ENCODE assay signal across 8 cellular contexts in the genomic region with DNA sequence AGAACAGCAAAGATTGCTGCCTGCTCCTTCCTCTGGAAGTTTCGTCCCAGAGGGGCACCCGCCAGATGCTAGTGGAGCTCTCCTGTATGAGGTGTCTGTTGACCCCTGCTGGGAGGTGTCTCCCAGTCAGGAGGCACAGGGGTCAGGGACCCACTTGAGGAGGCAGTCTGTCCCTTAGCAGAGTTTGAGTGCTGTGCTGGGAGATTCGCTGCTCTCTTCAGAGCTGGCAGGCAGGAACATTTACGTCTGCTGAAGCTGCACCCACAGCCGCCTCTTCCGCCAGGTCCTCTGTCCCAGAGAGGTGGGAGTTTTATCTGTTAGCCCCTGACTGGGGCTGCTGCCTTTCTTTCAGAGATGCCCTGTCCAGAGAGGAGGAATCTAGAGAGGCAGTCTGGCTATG.
DNase-seq lines count a peak whose midpoint lies in the region; ATAC-seq and TF ChIP-seq lines count a peak whose summit lies in the region.
"Not testable (repeated sequence)": the region's sequence is repeated elsewhere in the genome, so short reads cannot be mapped to it uniquely, and the experiment has no call there.

No MANE protein-coding gene starts in this region.

- TF ChIP-seq EP300 in sigmoid colon (IDR thresholded peaks at IDR 0.05): not testable (repeated sequence)

- H3K27me3 ChIP-seq in CD8-positive, alpha-beta memory T cell (ENCODE audit: insufficient read depth, low read length, poor library complexity, severe bottlenecking); naive thymus-derived CD4-positive, alpha-beta T cell (ENCODE audit: control insufficient read depth in 2 of 2, insufficient read depth in 2 of 2, low read length in 2 of 2); sigmoid colon; tibial artery: not testable (repeated sequence)

- 94 to 98% methylated on average over 6 of the region's 6 CpGs for WGBS in sigmoid colon, 2 donors

- H3K27ac ChIP-seq in CD8-positive, alpha-beta memory T cell (ENCODE audit: low read depth, low read length); naive thymus-derived CD4-positive, alpha-beta T cell (ENCODE audit: low read depth, low read length): not testable (repeated sequence)
- peak overlapping the region; percentile 18 to 79 (median 50) for H3K27ac ChIP-seq in sigmoid colon
- H3K27ac ChIP-seq in tibial artery: peak overlapping the region; percentile 2 to 87

- not testable (repeated sequence) for H3K36me3 ChIP-seq in CD8-positive, alpha-beta memory T cell (ENCODE audit: insufficient read depth, low read length); sigmoid colon; tibial artery
- peaks cover 0 to 24% (median 3%) of the 10 kb centered on the region in 3 experiments for H3K36me3 ChIP-seq in naive thymus-derived CD4-positive, alpha-beta T cell (ENCODE audit: control insufficient read depth in 2 of 3, insufficient read depth in 3 of 3, low read length in 3 of 3)

- peaks cover 22 to 84% (median 36%) of the 10 kb centered on the region in 3 donors for H3K36me3 Mint-ChIP-seq in CD8-positive, alpha-beta memory T cell
- H3K36me3 Mint-ChIP-seq in activated B cell treated with CpG ODN at 0.5 μM for 24 hours (ENCODE audit: low read depth) (peaks cover 69% of the 10 kb centered on the region), endothelial cell (ENCODE audit: low read depth, unreplicated experiment) (peaks cover 12% of the 10 kb centered on the region)
- H3K36me3 Mint-ChIP-seq in activated T-cell treated with anti-CD3 and anti-CD28 coated beads, Interleukin-2, amount 50 U/mL, for 72 hours (ENCODE audit: insufficient read depth in 2 of 2): peaks cover 17 to 47% of the 10 kb centered on the region in 2 donors
- peaks cover 69% of the 10 kb centered on the region for H3K36me3 Mint-ChIP-seq in activated naive CD8-positive, alpha-beta T cell treated with anti-CD3 and anti-CD28 coated beads, Interleukin-2, amount 10 ng/mL, durations not matched to agents 7 days and 5 days
- peaks cover 29 to 76% (median 69%) of the 10 kb centered on the region in 5 donors for H3K36me3 Mint-ChIP-seq in naive thymus-derived CD4-positive, alpha-beta T cell

- not testable (repeated sequence) for H3K9me3 Mint-ChIP-seq in CD8-positive, alpha-beta memory T cell; activated B cell treated with CpG ODN at 0.5 μM for 24 hours; activated T-cell treated with anti-CD3 and anti-CD28 coated beads, Interleukin-2, amount 50 U/mL, for 72 hours; activated naive CD8-positive, alpha-beta T cell treated with anti-CD3 and anti-CD28 coated beads, Interleukin-2, amount 10 ng/mL, durations not matched to agents 7 days and 5 days; endothelial cell (ENCODE audit: unreplicated experiment)
- peaks cover 0 to 19% (median 3%) of the 10 kb centered on the region in 11 donors for H3K9me3 Mint-ChIP-seq in naive thymus-derived CD4-positive, alpha-beta T cell

- H3K27me3 Mint-ChIP-seq in CD8-positive, alpha-beta memory T cell; activated B cell treated with CpG ODN at 0.5 μM for 24 hours; activated T-cell treated with anti-CD3 and anti-CD28 coated beads, Interleukin-2, amount 50 U/mL, for 72 hours (ENCODE audit: low read depth); activated naive CD8-positive, alpha-beta T cell treated with anti-CD3 and anti-CD28 coated beads, Interleukin-2, amount 10 ng/mL, durations not matched to agents 7 days and 5 days; endothelial cell (ENCODE audit: unreplicated experiment); naive thymus-derived CD4-positive, alpha-beta T cell: not testable (repeated sequence)

- not testable (repeated sequence) for H3K9me3 ChIP-seq in CD8-positive, alpha-beta memory T cell (ENCODE audit: low read length); naive thymus-derived CD4-positive, alpha-beta T cell (ENCODE audit: control insufficient read depth in 2 of 3, low read length in 3 of 3); sigmoid colon; tibial artery

- H3K27ac Mint-ChIP-seq in CD8-positive, alpha-beta memory T cell: peak overlapping the region in 7 of 8 donors; percentile 35 to 84 (median 58)
- H3K27ac Mint-ChIP-seq in activated B cell treated with CpG ODN at 0.5 μM for 24 hours: peak overlapping the region; percentile 41
- peak overlapping the region; percentile 89 for H3K27ac Mint-ChIP-seq in activated T-cell treated with anti-CD3 and anti-CD28 coated beads, Interleukin-2, amount 50 U/mL, for 72 hours
- H3K27ac Mint-ChIP-seq in activated naive CD8-positive, alpha-beta T cell treated with anti-CD3 and anti-CD28 coated beads, Interleukin-2, amount 10 ng/mL, durations not matched to agents 7 days and 5 days: peak overlapping the region; percentile 9
- H3K27ac Mint-ChIP-seq in endothelial cell (ENCODE audit: unreplicated experiment): not testable (repeated sequence)
- peak overlapping the region in 7 of 9 donors; percentile 52 to 77 (median 61) for H3K27ac Mint-ChIP-seq in naive thymus-derived CD4-positive, alpha-beta T cell

- not testable (repeated sequence) for H3K4me3 ChIP-seq in CD8-positive, alpha-beta memory T cell (ENCODE audit: low read length); naive thymus-derived CD4-positive, alpha-beta T cell (ENCODE audit: low read length); sigmoid colon; tibial artery

- peak overlapping the region in 4 of 7 donors; percentile 35 to 61 (median 40) for H3K4me3 Mint-ChIP-seq in CD8-positive, alpha-beta memory T cell
- peak overlapping the region; percentile 28 for H3K4me3 Mint-ChIP-seq in activated B cell treated with CpG ODN at 0.5 μM for 24 hours
- H3K4me3 Mint-ChIP-seq in activated T-cell treated with anti-CD3 and anti-CD28 coated beads, Interleukin-2, amount 50 U/mL, for 72 hours: peak overlapping the region in 1 of 2 donors; percentile 22
- H3K4me3 Mint-ChIP-seq in activated naive CD8-positive, alpha-beta T cell treated with anti-CD3 and anti-CD28 coated beads, Interleukin-2, amount 10 ng/mL, durations not matched to agents 7 days and 5 days: not testable (repeated sequence)
- H3K4me3 Mint-ChIP-seq in endothelial cell (ENCODE audit: unreplicated experiment): peak overlapping the region; percentile 28
- H3K4me3 Mint-ChIP-seq in naive thymus-derived CD4-positive, alpha-beta T cell: peak overlapping the region in 9 of 10 donors; percentile 29 to 73 (median 52)

- intact Hi-C loops in activated B cell treated with CpG ODN at 0.5 μM for 24 hours (cut with micrococcal nuclease); naive thymus-derived CD4-positive, alpha-beta T cell (cut with micrococcal nuclease); sigmoid colon (cut with DNase I); tibial artery (cut with DNase I; ENCODE audit: low total_unique reads): not testable (repeated sequence)

- not testable (repeated sequence) for DNase-seq in CD8-positive, alpha-beta memory T cell; activated B cell treated with CpG ODN at 0.5 μM for 24 hours; activated T-cell treated with anti-CD3 and anti-CD28 coated beads, Interleukin-2, amount 50 U/mL, for 72 hours; activated naive CD8-positive, alpha-beta T cell treated with anti-CD3 and anti-CD28 coated beads, Interleukin-2, amount 10 ng/mL, durations not matched to agents 7 days and 5 days; endothelial cell (ENCODE audit: low spot score); naive thymus-derived CD4-positive, alpha-beta T cell; sigmoid colon; tibial artery

- CTCF ChIA-PET in CD8-positive, alpha-beta memory T cell (lab: Charles Lee): interaction anchor here (0.7 to 1.5 kb wide), 2 partner anchors 8 to 20 kb away, joined by 3 to 4 read pairs; no protein-coding TSS in a partner anchor
- CTCF ChIA-PET in activated B cell treated with CpG ODN at 0.5 μM for 24 hours (lab: Charles Lee); naive thymus-derived CD4-positive, alpha-beta T cell (lab: Charles Lee): not testable (repeated sequence)

- TF ChIP-seq CTCF in activated B cell treated with CpG ODN at 0.5 μM for 24 hours (IDR thresholded peaks at IDR 0.05); endothelial cell (IDR thresholded peaks at IDR 0.05; ENCODE audit: unreplicated experiment); sigmoid colon (IDR thresholded peaks at IDR 0.05); tibial artery (IDR thresholded peaks at IDR 0.05): not testable (repeated sequence)

- not testable (repeated sequence) for TF ChIP-seq POLR2A in sigmoid colon (IDR thresholded peaks at IDR 0.05)

- POLR2A ChIA-PET in CD8-positive, alpha-beta memory T cell (lab: Charles Lee): interaction anchor here (2.4 kb wide), 1 partner anchor 103 kb away, joined by 7 read pairs; the partner anchor contains the start of gene MBNL1
- POLR2A ChIA-PET in activated B cell treated with CpG ODN at 0.5 μM for 24 hours (lab: Charles Lee): interaction anchor here (0.7 to 1.7 kb wide), 2 partner anchors 21 to 223 kb away, joined by 11 to 15 read pairs; no protein-coding TSS in a partner anchor
- POLR2A ChIA-PET in activated naive CD8-positive, alpha-beta T cell treated with anti-CD3 and anti-CD28 coated beads, Interleukin-2, amount 10 ng/mL, durations not matched to agents 7 days and 5 days (lab: Charles Lee): not testable (repeated sequence)
- POLR2A ChIA-PET in naive thymus-derived CD4-positive, alpha-beta T cell (lab: Charles Lee): interaction anchor here (0.6 to 1.3 kb wide), 2 partner anchors 8 to 100 kb away, joined by 3 to 5 read pairs; no protein-coding TSS in a partner anchor

- H3K4me1 ChIP-seq in CD8-positive, alpha-beta memory T cell (ENCODE audit: insufficient read depth, low read length): peaks cover 62% of the 10 kb centered on the region
- peaks cover 18 to 24% of the 10 kb centered on the region in 2 donors for H3K4me1 ChIP-seq in naive thymus-derived CD4-positive, alpha-beta T cell (ENCODE audit: control insufficient read depth in 2 of 2, insufficient read depth in 2 of 2, low read length in 2 of 2)
- peaks cover 0 to 88% (median 63%) of the 10 kb centered on the region in 4 donors for H3K4me1 ChIP-seq in sigmoid colon
- H3K4me1 ChIP-seq in tibial artery: peaks cover 0 to 97% (median 32%) of the 10 kb centered on the region in 4 donors

- peaks cover 88 to 100% (median 99%) of the 10 kb centered on the region in 3 donors for H3K4me1 Mint-ChIP-seq in CD8-positive, alpha-beta memory T cell
- H3K4me1 Mint-ChIP-seq in activated B cell treated with CpG ODN at 0.5 μM for 24 hours (peaks cover 90% of the 10 kb centered on the region), endothelial cell (ENCODE audit: unreplicated experiment) (peaks cover 13% of the 10 kb centered on the region)
- H3K4me1 Mint-ChIP-seq in activated T-cell treated with anti-CD3 and anti-CD28 coated beads, Interleukin-2, amount 50 U/mL, for 72 hours (ENCODE audit: low read depth): peaks cover 90% of the 10 kb centered on the region
- H3K4me1 Mint-ChIP-seq in activated naive CD8-positive, alpha-beta T cell treated with anti-CD3 and anti-CD28 coated beads, Interleukin-2, amount 10 ng/mL, durations not matched to agents 7 days and 5 days: peaks cover 57% of the 10 kb centered on the region
- H3K4me1 Mint-ChIP-seq in naive thymus-derived CD4-positive, alpha-beta T cell: peaks cover 61 to 100% (median 90%) of the 10 kb centered on the region in 7 donors

- ATAC-seq in activated B cell treated with CpG ODN at 0.5 μM for 24 hours (ENCODE audit: low read depth); activated T-cell treated with anti-CD3 and anti-CD28 coated beads, Interleukin-2, amount 50 U/mL, for 72 hours (replicated peaks in 1 of 2); activated naive CD8-positive, alpha-beta T cell treated with anti-CD3 and anti-CD28 coated beads, Interleukin-2, amount 10 ng/mL, durations not matched to agents 7 days and 5 days (ENCODE audit: low read depth); naive thymus-derived CD4-positive, alpha-beta T cell: not testable (repeated sequence)
